17 cellular contexts compared by ENCODE assay signal in the genomic region with DNA sequence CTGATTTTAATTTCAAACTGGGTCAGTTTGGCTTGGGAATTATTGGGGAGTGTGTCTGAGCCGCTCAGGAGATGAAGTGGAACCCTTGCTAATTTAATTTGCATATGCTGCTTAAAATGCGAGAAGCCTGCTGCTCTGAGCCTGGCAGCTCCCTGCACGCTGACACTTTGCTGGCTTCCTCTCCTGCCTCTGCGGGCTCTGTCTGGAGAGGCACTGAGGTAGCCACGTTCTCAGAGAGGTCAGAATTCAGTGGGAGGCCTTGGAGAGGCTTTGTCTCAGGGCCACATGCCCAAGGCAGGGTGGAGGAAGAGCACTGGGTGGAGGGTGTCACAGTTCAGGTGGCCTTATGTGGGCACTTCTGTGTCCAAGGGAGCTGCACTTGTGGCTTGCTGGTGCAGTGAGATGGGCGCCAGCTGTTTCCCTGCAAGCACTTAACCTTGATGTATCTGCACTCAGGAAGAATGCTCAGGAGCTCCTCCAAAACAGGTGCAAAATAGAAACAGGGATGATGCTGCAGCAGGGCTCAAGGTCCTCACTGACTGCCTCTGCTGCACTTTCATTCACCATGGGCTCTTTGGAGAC.
DNase-seq lines count a peak whose midpoint lies in the region; ATAC-seq and TF ChIP-seq lines count a peak whose summit lies in the region.
"Had no signal": no experiment of that assay in that cellular context is flagged by ENCODE, and none has a peak within 500 bp of the region (broad histone marks: within the 10 kb centered on the region; RNA-seq: fewer than 3 reads in every experiment).

No MANE protein-coding gene starts in this region.

- DNase-seq in DMS 273 treated with DMSO at 0.1 percent for 48 hours (lab: John Stamatoyannopoulos, UW) (peak; percentile 5), NCI-H69 (lab: John Stamatoyannopoulos, UW) (peak; percentile 11), iPS-NIHi11 (ENCODE audit: low spot score) (peak; percentile 27), prostate gland (ENCODE audit: low spot score) (no peak), GOT3 (lab: John Stamatoyannopoulos, UW) (no peak), SJCRH30 (no peak)
- DNase-seq: activated CD4-positive, CD25-positive, alpha-beta regulatory T cell treated with anti-CD3 and anti-CD28 coated beads, Interleukin-2, amount 50 U/mL, for 72 hours; activated T-cell treated with anti-CD3 and anti-CD28 coated beads for 4 hours; left ventricle myocardium inferior; natural killer cell; NCI-H146; OCI-M1; right lobe of liver; stomach; T-helper 1 cell had no signal

- no peak for TF ChIP-seq CTCF in prostate gland (IDR thresholded peaks at IDR 0.05)

- H3K36me3 ChIP-seq in prostate gland: no peaks in the 10 kb centered on the region
- no peaks in the 10 kb centered on the region for H3K36me3 ChIP-seq in SJCRH30
- H3K36me3 ChIP-seq: left ventricle myocardium inferior, right lobe of liver, stomach had no signal

- H3K27ac ChIP-seq in prostate gland: no peak overlapping the region
- H3K27ac ChIP-seq in SJCRH30: no peak overlapping the region
- H3K27ac ChIP-seq: left ventricle myocardium inferior, right lobe of liver, stomach had no signal

- H3K4me3 ChIP-seq in prostate gland: no peak overlapping the region
- no peak overlapping the region for H3K4me3 ChIP-seq in SJCRH30
- H3K4me3 ChIP-seq: left ventricle myocardium inferior, right lobe of liver, stomach had no signal

- H3K9me3 ChIP-seq in prostate gland (no peaks in the 10 kb centered on the region), SJCRH30 (replicated peaks) (no peaks in the 10 kb centered on the region)
- H3K9me3 ChIP-seq: left ventricle myocardium inferior, right lobe of liver, stomach had no signal

- WGBS in prostate gland: 28% methylated on average over 6 of the region's 6 CpGs

- ATAC-seq in GM21526 (IDR thresholded peaks at IDR 0.05; ENCODE audit: low FRiP score, unreplicated experiment) (peak; percentile 67), GM21529 (IDR thresholded peaks at IDR 0.05; ENCODE audit: unreplicated experiment) (no peak)
- ATAC-seq: natural killer cell, right lobe of liver had no signal

- no peak for TF ChIP-seq POLR2A in prostate gland (IDR thresholded peaks at IDR 0.05)

- H3K4me1 ChIP-seq in prostate gland (replicated peaks) (no peaks in the 10 kb centered on the region), SJCRH30 (no peaks in the 10 kb centered on the region; the same call in 1 of the 2 replicates)
- H3K4me1 ChIP-seq: right lobe of liver had no signal

- intact Hi-C loops in prostate gland (cut with DNase I): no loop called here

- H3K27me3 ChIP-seq in prostate gland (replicated peaks; ENCODE audit: insufficient read depth): no peaks in the 10 kb centered on the region
- no peaks in the 10 kb centered on the region for H3K27me3 ChIP-seq in SJCRH30
- H3K27me3 ChIP-seq: right lobe of liver had no signal

Comparison
In these comparisons a context has a peak if more than half of its experiments do, and no peak if none do; other contexts are left out.
1. DNase-seq: peak in DMS 273 treated with DMSO at 0.1 percent for 48 hours (single experiment), NCI-H69 (single experiment) and iPS-NIHi11 (single experiment); none in prostate gland (single experiment), GOT3 (single experiment) and SJCRH30 (0 of 2).